In the genomic region with DNA sequence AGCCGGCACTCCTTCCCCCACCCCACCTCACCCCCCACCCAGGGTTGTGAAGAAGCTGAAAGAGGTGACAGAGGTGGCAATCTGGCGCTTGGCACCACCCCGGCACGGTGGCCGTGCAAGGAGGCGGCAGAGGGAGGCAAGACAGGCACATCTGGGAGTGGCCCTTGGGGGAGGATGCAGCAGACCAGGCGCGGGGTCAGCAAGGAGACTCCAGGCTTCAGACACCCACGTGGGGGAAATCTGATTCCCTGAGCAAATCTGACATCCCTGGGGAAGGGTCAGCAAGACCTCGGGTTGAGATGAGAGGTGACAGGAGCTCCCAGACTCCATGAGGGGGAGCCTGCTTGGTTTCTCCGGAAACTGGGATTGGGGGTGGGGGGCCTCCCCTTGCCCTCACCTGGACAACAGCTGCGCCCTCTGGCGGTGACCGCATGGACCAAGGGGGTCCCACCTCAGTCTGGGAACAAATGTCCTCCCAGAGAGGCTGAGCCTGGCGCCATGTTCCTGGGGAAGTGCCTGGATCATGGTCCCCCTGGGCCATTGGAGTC, we compare ENCODE assay signal across 10 cellular contexts. TPM values are rescaled to one million over a fixed set of nuclear protein-coding genes. Genes with fewer than 3 reads are reported as not detected.
A peak's percentile ranks its signal among the peaks of the same experiment; 100 is the strongest.
DNase-seq lines count a peak whose midpoint lies in the region; ATAC-seq and FAIRE-seq lines count a peak whose summit lies in the region.
"Had no signal": no experiment of that assay in that cellular context is flagged by ENCODE, and none has a peak within 500 bp of the region (broad histone marks: within the 10 kb centered on the region; RNA-seq: fewer than 3 reads in every experiment).

No MANE protein-coding gene starts in this region.

- no peak for ATAC-seq in right cardiac atrium
- ATAC-seq in stimulated activated naive CD8-positive, alpha-beta T cell treated with anti-CD3 and anti-CD28 coated beads, Interleukin-15, Interleukin-2, amounts not matched to agents 100 U/mL and 50 U/mL, for 24 hours = no peak
- no peak for ATAC-seq in GM18511 (IDR thresholded peaks at IDR 0.05; ENCODE audit: unreplicated experiment)

- no peaks in the 10 kb centered on the region for H3K9me3 ChIP-seq in right cardiac atrium (ENCODE audit: control insufficient read depth, low read length)
- H3K9me3 ChIP-seq: neutrophil had no signal

- H3K27ac ChIP-seq in right cardiac atrium (ENCODE audit: low read length) = peak overlapping the region; percentile 63
- H3K27ac ChIP-seq: neutrophil had no signal

- H3K4me1 ChIP-seq in right cardiac atrium (ENCODE audit: control insufficient read depth, insufficient read depth, low read length) = peaks cover 11% of the 10 kb centered on the region

- 35% methylated on average over 15 of the region's 15 CpGs for WGBS in right cardiac atrium

- intact Hi-C loops in right cardiac atrium (cut with DNase I) = no loop called here

- H3K4me3 ChIP-seq in right cardiac atrium (ENCODE audit: low read length) = no peak overlapping the region

- no peak for FAIRE-seq in HTR-8/SVneo (lab: Jason Lieb, UNC)

- DNase-seq in activated CD4-positive, alpha-beta T cell treated with anti-CD3 and anti-CD28 coated beads for 48 hours = peak; percentile 45
- no peak for DNase-seq in activated CD4-positive, alpha-beta T cell treated with anti-CD3 and anti-CD28 coated beads, Interleukin-2, amount 50 U/mL, for 1 hour
- peak; percentile 48 for DNase-seq in activated T-cell treated with anti-CD3 and anti-CD28 coated beads, Interleukin-2, amount 50 U/mL, for 1 hour
- DNase-seq in right cardiac atrium (peak in 2 of 3 donors; percentile 77 to 80), NCI-H510A treated with DMSO at 0.1 percent for 48 hours (lab: John Stamatoyannopoulos, UW) (no peak), HTR-8/SVneo (ENCODE audit: insufficient read length, low spot score) (no peak)
- DNase-seq in stimulated activated naive CD8-positive, alpha-beta T cell treated with anti-CD3 and anti-CD28 coated beads, Interleukin-15, Interleukin-2, amounts not matched to agents 100 U/mL and 50 U/mL, for 24 hours = peak; percentile 73
- DNase-seq: CD4-positive, alpha-beta memory T cell had no signal

- H3K27me3 ChIP-seq in right cardiac atrium (ENCODE audit: control insufficient read depth, insufficient read depth) = no peaks in the 10 kb centered on the region

RNA-seq across cellular contexts. Expression of a gene that starts 4.0 kb away (rescaled TPM):
- 10 to 100 TPM in 1 of 4 donors, 1 to 10 TPM in 3; 1.6 to 10.1 (median 8.7) TPM for total RNA-seq in right cardiac atrium
- polyA plus RNA-seq in right cardiac atrium = 3.2 TPM
- total RNA-seq: CD4-positive, alpha-beta memory T cell had no signal
- polyA plus RNA-seq: CD4-positive, alpha-beta memory T cell had no signal

RNA-seq across cellular contexts. Expression of a gene that starts 17.9 kb away (rescaled TPM):
- 10 to 100 TPM; 27.4 to 47.6 (median 29.2) TPM for total RNA-seq in right cardiac atrium
- 20.1 TPM for polyA plus RNA-seq in right cardiac atrium

RNA-seq across cellular contexts. Expression of a gene that starts 53.5 kb away (rescaled TPM):
- total RNA-seq in right cardiac atrium = 100 to 1,000 TPM; 726 to 908 (median 798) TPM
- 2,526 TPM for polyA plus RNA-seq in right cardiac atrium

Comparison
In these comparisons a context has a peak if more than half of its experiments do, and no peak if none do; other contexts are left out.
1. DNase-seq: peak in activated CD4-positive, alpha-beta T cell treated with anti-CD3 and anti-CD28 coated beads for 48 hours (single experiment), activated T-cell treated with anti-CD3 and anti-CD28 coated beads, Interleukin-2, amount 50 U/mL, for 1 hour (single experiment), right cardiac atrium (2 of 3) and stimulated activated naive CD8-positive, alpha-beta T cell treated with anti-CD3 and anti-CD28 coated beads, Interleukin-15, Interleukin-2, amounts not matched to agents 100 U/mL and 50 U/mL, for 24 hours (single experiment); none in activated CD4-positive, alpha-beta T cell treated with anti-CD3 and anti-CD28 coated beads, Interleukin-2, amount 50 U/mL, for 1 hour (single experiment), NCI-H510A treated with DMSO at 0.1 percent for 48 hours (single experiment) and HTR-8/SVneo (single experiment).